In genomic region chr3:116083686-116084085, GRCh38 we compare ENCODE assay signal across 23 cellular contexts.
DNase-seq lines count a peak whose midpoint lies in the region; ATAC-seq and TF ChIP-seq lines count a peak whose summit lies in the region.
"Had no signal": no experiment of that assay in that cellular context is flagged by ENCODE, and none has a peak within 500 bp of the region (broad histone marks: within the 10 kb centered on the region; RNA-seq: fewer than 3 reads in every experiment).

No MANE protein-coding gene starts in this region.

- no peak overlapping the region for H2BK120ac ChIP-seq in IMR-90 (ENCODE audit: low read depth, low read length)

- H4K91ac ChIP-seq in IMR-90 (ENCODE audit: insufficient read depth, low read depth, low read length): no peak overlapping the region

- H3K4ac ChIP-seq in IMR-90 (ENCODE audit: low read depth, low read length): no peak overlapping the region

- no peak overlapping the region for H3K4me2 ChIP-seq in IMR-90 (ENCODE audit: low read depth, low read length)
- H3K4me2 ChIP-seq in Karpas-422 (ENCODE audit: low read depth, low read length, poor library complexity, severe bottlenecking): no peak overlapping the region

- no peaks in the 10 kb centered on the region for H3K79me1 ChIP-seq in IMR-90 (ENCODE audit: low read depth in 1 of 2, low read length in 2 of 2)

- intact Hi-C loops in IMR-90 (cut with micrococcal nuclease): no loop called here
- intact Hi-C loops in activated T-helper 1 cell treated with anti-CD3 and anti-CD28 coated beads, Interleukin-12 subunit alpha, Interleukin-12 subunit beta, Interleukin-2, Interleukin-4 antibody, amounts not matched to agents 30 ng/mL and 10 ng/mL and 1 ng/mL, durations not matched to agents 14 hours and 24 hours and 36 hours (cut with micrococcal nuclease): no loop called here

- no peaks in the 10 kb centered on the region for H4K20me1 ChIP-seq in IMR-90 (ENCODE audit: insufficient read depth, low read length)
- H4K20me1 ChIP-seq in Karpas-422 (ENCODE audit: insufficient read depth, low read depth, low read length): no peaks in the 10 kb centered on the region

- H3K36me3 ChIP-seq in BE2C (no peaks in the 10 kb centered on the region), IMR-90 (ENCODE audit: control insufficient read depth, insufficient read depth, low read length) (no peaks in the 10 kb centered on the region), Karpas-422 (ENCODE audit: insufficient read depth, low read length) (no peaks in the 10 kb centered on the region)
- H3K36me3 ChIP-seq: left lung, prostate gland, upper lobe of left lung had no signal

- H2BK5ac ChIP-seq in IMR-90 (ENCODE audit: low read depth, low read length, poor library complexity, severe bottlenecking): no peak overlapping the region

- peaks cover 11% of the 10 kb centered on the region; the same call in 1 of the 2 replicates for H3K4me1 ChIP-seq in BE2C
- no peaks in the 10 kb centered on the region for H3K4me1 ChIP-seq in IMR-90 (ENCODE audit: control insufficient read depth, insufficient read depth, low read length)
- H3K4me1 ChIP-seq in Karpas-422 (ENCODE audit: low read length): no peaks in the 10 kb centered on the region
- H3K4me1 ChIP-seq: left lung, prostate gland, upper lobe of left lung had no signal

- H3K56ac ChIP-seq in IMR-90 (ENCODE audit: extremely low read depth, insufficient read depth, low read length): no peak overlapping the region

- H3K9me3 ChIP-seq in BE2C: no peaks in the 10 kb centered on the region
- H3K9me3 ChIP-seq in IMR-90 (ENCODE audit: control insufficient read depth, insufficient read depth, low read length): no peaks in the 10 kb centered on the region
- H3K9me3 ChIP-seq in Karpas-422 (ENCODE audit: low read length): no peaks in the 10 kb centered on the region; the same call in 1 of the 2 replicates
- H3K9me3 ChIP-seq: prostate gland, upper lobe of left lung had no signal

- no peak overlapping the region for H3K14ac ChIP-seq in IMR-90 (replicated peaks; ENCODE audit: low read depth, low read length)

- H3K79me2 ChIP-seq in Karpas-422 (ENCODE audit: low read length): no peaks in the 10 kb centered on the region

- H3K18ac ChIP-seq in IMR-90 (ENCODE audit: low read depth, low read length): no peak overlapping the region

- POLR2A ChIA-PET in IMR-90 (lab: Charles Lee; ENCODE audit: unreplicated experiment): no interaction called here

- in situ Hi-C loops in IMR-90 (cut with MboI; ENCODE audit: low sequenced_read_pairs) (no loop called here), astrocyte of the spinal cord (cut with HindIII; ENCODE audit: low sequenced_read_pairs) (no loop called here)

- TF ChIP-seq CTCF in BE2C (IDR thresholded peaks at IDR 0.05; ENCODE audit: low read depth, low read length): no peak
- no peak for TF ChIP-seq CTCF in IMR-90 (conservative IDR thresholded peaks at IDR 0.05; ENCODE audit: low read depth, low read length)
- no peak for TF ChIP-seq CTCF in astrocyte of the spinal cord (IDR thresholded peaks at IDR 0.05; ENCODE audit: low read depth, low read length)
- TF ChIP-seq CTCF in glutamatergic neuron (IDR thresholded peaks at IDR 0.05; ENCODE audit: partially characterized antibody, unreplicated experiment): no peak

- H2AK5ac ChIP-seq in IMR-90 (ENCODE audit: low read depth, low read length): no peak overlapping the region

- no peak for TF ChIP-seq RAD21 in IMR-90 (IDR thresholded peaks at IDR 0.05; ENCODE audit: low read length)

- no peak overlapping the region for H2AFZ ChIP-seq in IMR-90 (replicated peaks; ENCODE audit: low read length, poor library complexity)
- H2AFZ ChIP-seq in Karpas-422 (ENCODE audit: low read length): no peak overlapping the region

- H2BK15ac ChIP-seq in IMR-90 (ENCODE audit: low read depth, low read length): no peak overlapping the region

- dilution Hi-C loops in IMR-90 (cut with HindIII; ENCODE audit: low sequenced_read_pairs, unreplicated experiment): no loop called here

- H3K27ac ChIP-seq in IMR-90 (ENCODE audit: insufficient read depth, low read length): no peak overlapping the region
- no peak overlapping the region for H3K27ac ChIP-seq in Karpas-422 (ENCODE audit: low read length)
- H3K27ac ChIP-seq: left lung, prostate gland, upper lobe of left lung had no signal

- no peak for TF ChIP-seq POLR2A in IMR-90 (IDR thresholded peaks at IDR 0.05; ENCODE audit: low read depth, low read length)

- no peak overlapping the region for H3K23ac ChIP-seq in IMR-90 (ENCODE audit: low read depth, low read length)

- H3K9ac ChIP-seq in IMR-90 (ENCODE audit: low read depth, low read length) (no peak overlapping the region), Karpas-422 (ENCODE audit: low read length) (no peak overlapping the region)

- no peak overlapping the region for H3K4me3 ChIP-seq in BE2C (ENCODE audit: low read depth, low read length)
- H3K4me3 ChIP-seq in IMR-90 (ENCODE audit: insufficient read depth, low read depth, low read length): no peak overlapping the region
- H3K4me3 ChIP-seq in astrocyte of the spinal cord (ENCODE audit: low read depth, low read length): no peak overlapping the region
- no peak overlapping the region for H3K4me3 ChIP-seq in Karpas-422 (ENCODE audit: low read length)
- H3K4me3 ChIP-seq: left lung, prostate gland, upper lobe of left lung had no signal

- no peaks in the 10 kb centered on the region for H3K27me3 ChIP-seq in BE2C
- no peaks in the 10 kb centered on the region for H3K27me3 ChIP-seq in IMR-90 (ENCODE audit: control insufficient read depth, insufficient read depth, low read length)
- no peaks in the 10 kb centered on the region for H3K27me3 ChIP-seq in Karpas-422 (ENCODE audit: low read length)
- H3K27me3 ChIP-seq: left lung, upper lobe of left lung had no signal

- H3K9me1 ChIP-seq in IMR-90 (ENCODE audit: insufficient read depth, low read length): no peaks in the 10 kb centered on the region

- no peak overlapping the region for H2AK9ac ChIP-seq in IMR-90 (replicated peaks; ENCODE audit: low read depth, low read length, poor library complexity)

- peaks cover 4% of the 10 kb centered on the region for H3K9me3 Mint-ChIP-seq in glutamatergic neuron (ENCODE audit: unreplicated experiment)
- peaks cover 4% of the 10 kb centered on the region for H3K9me3 Mint-ChIP-seq in activated T-helper 1 cell treated with anti-CD3 and anti-CD28 coated beads, Interleukin-12 subunit alpha, Interleukin-12 subunit beta, Interleukin-2, Interleukin-4 antibody, amounts not matched to agents 30 ng/mL and 10 ng/mL and 1 ng/mL, durations not matched to agents 14 hours and 24 hours and 36 hours
- H3K9me3 Mint-ChIP-seq: T-helper 1 cell treated with Interleukin-12 subunit alpha and Interleukin-12 subunit beta and Interleukin-4 antibody, amounts not matched to agents 30 μg/mL and 1 μg/mL, for 36 hours had no signal

- no TSS peak for BruUV-seq in IMR-90 (replicated peaks; lab: Mats Ljungman, UMichigan)

- ATAC-seq in IMR-90 (ENCODE audit: low read depth) (no peak), GM21619 (IDR thresholded peaks at IDR 0.05; ENCODE audit: unreplicated experiment) (no peak), GM21717 (IDR thresholded peaks at IDR 0.05; ENCODE audit: unreplicated experiment) (no peak)
- ATAC-seq: activated naive CD8-positive, alpha-beta T cell treated with anti-CD3 and anti-CD28 coated beads, Interleukin-2, amount 50 U/mL, for 24 hours; left lung; stimulated activated naive B cell treated with anti-CD40 and anti-IgM and Interleukin-4, amounts not matched to agents 10 μg/mL and 1 μg/mL and 100 μg/mL, for 72 hours had no signal

- peak overlapping the region; percentile 33 for H3K27ac Mint-ChIP-seq in glutamatergic neuron (ENCODE audit: unreplicated experiment)
- no peak overlapping the region for H3K27ac Mint-ChIP-seq in activated T-helper 1 cell treated with anti-CD3 and anti-CD28 coated beads, Interleukin-12 subunit alpha, Interleukin-12 subunit beta, Interleukin-2, Interleukin-4 antibody, amounts not matched to agents 30 ng/mL and 10 ng/mL and 1 ng/mL, durations not matched to agents 14 hours and 24 hours and 36 hours
- H3K27ac Mint-ChIP-seq: activated naive CD8-positive, alpha-beta T cell treated with anti-CD3 and anti-CD28 coated beads, Interleukin-2, amount 50 U/mL, for 24 hours; stimulated activated naive B cell treated with anti-CD40 and anti-IgM and Interleukin-4, amounts not matched to agents 10 μg/mL and 1 μg/mL and 100 μg/mL, for 72 hours; T-helper 1 cell treated with Interleukin-12 subunit alpha and Interleukin-12 subunit beta and Interleukin-4 antibody, amounts not matched to agents 30 μg/mL and 1 μg/mL, for 36 hours had no signal

- H3K9me2 ChIP-seq in Karpas-422 (replicated peaks; ENCODE audit: insufficient read depth, low read length): no peaks in the 10 kb centered on the region

- no peak overlapping the region for H2BK20ac ChIP-seq in IMR-90 (ENCODE audit: low read depth, low read length)

- H4K8ac ChIP-seq in IMR-90 (ENCODE audit: low read depth in 2 of 2, low read length in 2 of 2): no peak overlapping the region

- DNase-seq in BE2C: peak; percentile 11
- peak; percentile 3 for DNase-seq in IMR-90
- peak; percentile 22 for DNase-seq in astrocyte of the spinal cord (ENCODE audit: low read depth, low spot score)
- no peak for DNase-seq in glutamatergic neuron
- no peak for DNase-seq in Karpas-422
- DNase-seq in activated T-helper 1 cell treated with anti-CD3 and anti-CD28 coated beads, Interleukin-12 subunit alpha, Interleukin-12 subunit beta, Interleukin-2, Interleukin-4 antibody, amounts not matched to agents 30 ng/mL and 10 ng/mL and 1 ng/mL, durations not matched to agents 14 hours and 24 hours and 36 hours (ENCODE audit: low spot score): no peak
- DNase-seq: activated CD4-positive, alpha-beta T cell treated with anti-CD3 and anti-CD28 coated beads for 48 hours; activated naive CD8-positive, alpha-beta T cell treated with anti-CD3 and anti-CD28 coated beads, Interleukin-2, amount 50 U/mL, for 24 hours; activated T-cell treated with anti-CD3 and anti-CD28 coated beads, Interleukin-2, amount 50 U/mL, for 1 hour; C1 segment of cervical spinal cord; left lung; NCI-H1105 treated with DMSO at 0.1 percent for 48 hours; NCI-H1930; NCI-H226; nucleus accumbens; RPMI8226; stimulated activated CD4-positive, alpha-beta T cell treated with anti-CD3 and anti-CD28 coated beads, Interleukin-15, amount 100 ng/mL, for 24 hours; stimulated activated naive B cell treated with anti-CD40 and anti-IgM and Interleukin-4, amounts not matched to agents 10 μg/mL and 1 μg/mL and 100 μg/mL, for 72 hours; upper lobe of left lung had no signal

- CTCF ChIA-PET in IMR-90 (lab: Yijun Ruan, JAX): interaction anchor here (0.5 kb wide), 1 partner anchor 1564 kb away, joined by 5 read pairs; no protein-coding TSS in a partner anchor

- H3K4me3 Mint-ChIP-seq in glutamatergic neuron (ENCODE audit: unreplicated experiment): no peak overlapping the region
- H3K4me3 Mint-ChIP-seq in activated T-helper 1 cell treated with anti-CD3 and anti-CD28 coated beads, Interleukin-12 subunit alpha, Interleukin-12 subunit beta, Interleukin-2, Interleukin-4 antibody, amounts not matched to agents 30 ng/mL and 10 ng/mL and 1 ng/mL, durations not matched to agents 14 hours and 24 hours and 36 hours: no peak overlapping the region
- H3K4me3 Mint-ChIP-seq: activated naive CD8-positive, alpha-beta T cell treated with anti-CD3 and anti-CD28 coated beads, Interleukin-2, amount 50 U/mL, for 24 hours; stimulated activated naive B cell treated with anti-CD40 and anti-IgM and Interleukin-4, amounts not matched to agents 10 μg/mL and 1 μg/mL and 100 μg/mL, for 72 hours; T-helper 1 cell treated with Interleukin-12 subunit alpha and Interleukin-12 subunit beta and Interleukin-4 antibody, amounts not matched to agents 30 μg/mL and 1 μg/mL, for 36 hours had no signal

- peaks cover 26% of the 10 kb centered on the region for H3K4me1 Mint-ChIP-seq in glutamatergic neuron (ENCODE audit: low read depth, unreplicated experiment)
- no peaks in the 10 kb centered on the region for H3K4me1 Mint-ChIP-seq in activated T-helper 1 cell treated with anti-CD3 and anti-CD28 coated beads, Interleukin-12 subunit alpha, Interleukin-12 subunit beta, Interleukin-2, Interleukin-4 antibody, amounts not matched to agents 30 ng/mL and 10 ng/mL and 1 ng/mL, durations not matched to agents 14 hours and 24 hours and 36 hours (ENCODE audit: low read depth)
- H3K4me1 Mint-ChIP-seq: activated naive CD8-positive, alpha-beta T cell treated with anti-CD3 and anti-CD28 coated beads, Interleukin-2, amount 50 U/mL, for 24 hours; stimulated activated naive B cell treated with anti-CD40 and anti-IgM and Interleukin-4, amounts not matched to agents 10 μg/mL and 1 μg/mL and 100 μg/mL, for 72 hours had no signal

- peaks cover 2% of the 10 kb centered on the region for H3K27me3 Mint-ChIP-seq in glutamatergic neuron (ENCODE audit: unreplicated experiment)
- H3K27me3 Mint-ChIP-seq in activated T-helper 1 cell treated with anti-CD3 and anti-CD28 coated beads, Interleukin-12 subunit alpha, Interleukin-12 subunit beta, Interleukin-2, Interleukin-4 antibody, amounts not matched to agents 30 ng/mL and 10 ng/mL and 1 ng/mL, durations not matched to agents 14 hours and 24 hours and 36 hours (ENCODE audit: insufficient read depth): no peaks in the 10 kb centered on the region
- H3K27me3 Mint-ChIP-seq: activated naive CD8-positive, alpha-beta T cell treated with anti-CD3 and anti-CD28 coated beads, Interleukin-2, amount 50 U/mL, for 24 hours; stimulated activated naive B cell treated with anti-CD40 and anti-IgM and Interleukin-4, amounts not matched to agents 10 μg/mL and 1 μg/mL and 100 μg/mL, for 72 hours had no signal

- no CpG with 5 or more reads among the region's 2 CpGs for WGBS in IMR-90 (ENCODE audit: extremely low coverage in 2 of 2, insufficient read length in 1 of 2), 2 experiments

- no peaks in the 10 kb centered on the region for H3K36me3 Mint-ChIP-seq in glutamatergic neuron (ENCODE audit: unreplicated experiment)
- no peaks in the 10 kb centered on the region for H3K36me3 Mint-ChIP-seq in activated T-helper 1 cell treated with anti-CD3 and anti-CD28 coated beads, Interleukin-12 subunit alpha, Interleukin-12 subunit beta, Interleukin-2, Interleukin-4 antibody, amounts not matched to agents 30 ng/mL and 10 ng/mL and 1 ng/mL, durations not matched to agents 14 hours and 24 hours and 36 hours (ENCODE audit: low read depth)
- H3K36me3 Mint-ChIP-seq: stimulated activated naive B cell treated with anti-CD40 and anti-IgM and Interleukin-4, amounts not matched to agents 10 μg/mL and 1 μg/mL and 100 μg/mL, for 72 hours had no signal

- no peak overlapping the region for H4K5ac ChIP-seq in IMR-90 (ENCODE audit: low read depth, low read length)

Comparison
In these comparisons a context has a peak if more than half of its experiments do, and no peak if none do; other contexts are left out.
1. DNase-seq: peak in BE2C (single experiment), IMR-90 (single experiment) and astrocyte of the spinal cord (single experiment); none in glutamatergic neuron (single experiment), Karpas-422 (single experiment) and activated T-helper 1 cell treated with anti-CD3 and anti-CD28 coated beads, Interleukin-12 subunit alpha, Interleukin-12 subunit beta, Interleukin-2, Interleukin-4 antibody, amounts not matched to agents 30 ng/mL and 10 ng/mL and 1 ng/mL, durations not matched to agents 14 hours and 24 hours and 36 hours (single experiment).